11 cellular contexts compared by ENCODE assay signal in the genomic region with DNA sequence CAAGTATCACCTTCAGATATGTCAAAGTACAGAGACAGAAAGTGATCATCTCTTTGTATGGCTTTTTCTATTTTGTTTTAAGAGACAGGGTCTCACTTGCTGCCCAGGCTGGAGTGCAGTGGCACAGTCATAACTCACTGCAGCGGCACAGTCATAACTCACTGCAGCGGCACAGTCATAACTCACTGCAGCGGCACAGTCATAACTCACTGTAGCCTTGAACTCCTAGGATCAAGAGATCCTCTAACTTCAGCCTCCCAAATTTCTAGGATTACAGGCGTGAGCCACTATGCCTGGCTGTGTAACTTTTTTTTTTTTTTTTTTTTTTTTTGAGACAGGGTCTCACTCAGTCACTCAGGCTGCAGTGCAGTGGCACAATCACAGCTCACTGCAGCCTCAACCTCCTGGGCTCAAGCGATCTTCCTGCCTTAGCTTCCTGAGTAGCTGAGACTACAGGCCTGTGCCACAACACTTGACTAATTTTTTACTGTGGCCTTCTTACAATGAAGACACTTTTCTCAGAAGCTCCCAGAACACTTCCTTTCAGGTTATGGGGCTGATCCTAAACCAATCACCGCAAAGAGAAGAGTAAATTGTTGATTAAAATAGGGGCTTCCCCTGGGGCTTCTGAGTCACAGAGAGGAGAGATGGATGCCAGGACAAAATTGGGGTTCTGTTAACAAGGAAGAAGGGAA. TPM values are rescaled to one million over a fixed set of nuclear protein-coding genes. Genes with fewer than 3 reads are reported as not detected.
DNase-seq lines count a peak whose midpoint lies in the region; ATAC-seq, FAIRE-seq and TF ChIP-seq lines count a peak whose summit lies in the region.
"Had no signal": no experiment of that assay in that cellular context is flagged by ENCODE, and none has a peak within 500 bp of the region (broad histone marks: within the 10 kb centered on the region; RNA-seq: fewer than 3 reads in every experiment).

No MANE protein-coding gene starts in this region.

- H3K27ac Mint-ChIP-seq in CD8-positive, alpha-beta T cell = no peak overlapping the region

- H3K4me3 Mint-ChIP-seq in CD8-positive, alpha-beta T cell = no peak overlapping the region
- peak overlapping the region; percentile 3 for H3K4me3 Mint-ChIP-seq in activated T-cell treated with anti-CD3 and anti-CD28 coated beads, Interleukin-2, amount 50 U/mL, for 4 hours

- intact Hi-C loops in CD8-positive, alpha-beta T cell (cut with DNase I, micrococcal nuclease) = loop anchor here (1.0 to 10.0 kb wide), 4 partner anchors 251 to 1908 kb away; no protein-coding TSS in a partner anchor
- intact Hi-C loops in heart left ventricle (cut with DNase I) = loop anchor here (5.0 to 10.0 kb wide), 4 partner anchors 348 to 438 kb away; partner anchors contain the start of gene CCDC83 (in 6 of the 10)

- no peak overlapping the region for H3K4me3 ChIP-seq in CD8-positive, alpha-beta T cell (ENCODE audit: low read depth, low read length)
- H3K4me3 ChIP-seq in heart left ventricle = no peak overlapping the region

- no peaks in the 10 kb centered on the region for H3K36me3 Mint-ChIP-seq in CD8-positive, alpha-beta T cell
- no peaks in the 10 kb centered on the region for H3K36me3 Mint-ChIP-seq in activated T-cell treated with anti-CD3 and anti-CD28 coated beads, Interleukin-2, amount 50 U/mL, for 4 hours (ENCODE audit: insufficient read depth)

- H3K4me1 Mint-ChIP-seq in CD8-positive, alpha-beta T cell (ENCODE audit: low read depth) = peaks cover 7% of the 10 kb centered on the region
- H3K4me1 Mint-ChIP-seq in activated T-cell treated with anti-CD3 and anti-CD28 coated beads, Interleukin-2, amount 50 U/mL, for 4 hours (ENCODE audit: low read depth) = peaks cover 41% of the 10 kb centered on the region

- H3K27ac ChIP-seq in CD8-positive, alpha-beta T cell (ENCODE audit: low read depth, low read length) = no peak overlapping the region
- no peak overlapping the region for H3K27ac ChIP-seq in heart left ventricle
- H3K27ac ChIP-seq: C4-2B had no signal

- TF ChIP-seq POLR2A in heart left ventricle (IDR thresholded peaks at IDR 0.05) = no peak

- ATAC-seq in CD8-positive, alpha-beta T cell = peak; percentile 30
- ATAC-seq in GM19395 (IDR thresholded peaks at IDR 0.05; ENCODE audit: unreplicated experiment) (peak; percentile 86), HG03045 (IDR thresholded peaks at IDR 0.05; ENCODE audit: unreplicated experiment) (peak; percentile 74), heart left ventricle (no peak)
- peak; percentile 76 to 78 for ATAC-seq in activated T-cell treated with anti-CD3 and anti-CD28 coated beads, Interleukin-2, amount 50 U/mL, for 4 hours

- POLR2A ChIA-PET in CD8-positive, alpha-beta T cell (lab: Charles Lee) = no interaction called here

- no peaks in the 10 kb centered on the region for H3K27me3 Mint-ChIP-seq in CD8-positive, alpha-beta T cell (ENCODE audit: low read depth)
- H3K27me3 Mint-ChIP-seq in activated T-cell treated with anti-CD3 and anti-CD28 coated beads, Interleukin-2, amount 50 U/mL, for 4 hours (ENCODE audit: low read depth) = no peaks in the 10 kb centered on the region

- no peaks in the 10 kb centered on the region for H3K27me3 ChIP-seq in CD8-positive, alpha-beta T cell (ENCODE audit: insufficient read depth, low read length)
- no peaks in the 10 kb centered on the region for H3K27me3 ChIP-seq in heart left ventricle

- FAIRE-seq in frontal cortex (lab: Jason Lieb, UNC) = no peak
- FAIRE-seq: H1 had no signal

- WGBS in heart left ventricle, 4 donors = 92 to 94% (median 92%) methylated on average over 6 of the region's 6 CpGs

- CTCF ChIA-PET in CD8-positive, alpha-beta T cell (lab: Charles Lee) = interaction anchor here (1.6 to 1.7 kb wide), 2 partner anchors 251 to 438 kb away, joined by 5 read pairs; partner anchors contain the start of gene CCDC83

- DNase-seq in CD8-positive, alpha-beta T cell = no peak
- no peak for DNase-seq in activated T-cell treated with anti-CD3 and anti-CD28 coated beads, Interleukin-2, amount 50 U/mL, for 4 hours
- DNase-seq in heart left ventricle (no peak), frontal cortex (ENCODE audit: low spot score in 2 of 2) (no peak), kidney tubule cell (ENCODE audit: low spot score) (no peak), NCI-H146 (lab: John Stamatoyannopoulos, UW) (no peak)
- DNase-seq: NCI-H187 treated with DMSO at 0.1 percent for 48 hours had no signal

- no peaks in the 10 kb centered on the region for H3K4me1 ChIP-seq in CD8-positive, alpha-beta T cell (ENCODE audit: insufficient read depth, low read length)
- no peaks in the 10 kb centered on the region for H3K4me1 ChIP-seq in heart left ventricle

- TF ChIP-seq CTCF in CD8-positive, alpha-beta T cell (IDR thresholded peaks at IDR 0.05) = no peak
- no peak for TF ChIP-seq CTCF in heart left ventricle (IDR thresholded peaks at IDR 0.05)

- H3K36me3 ChIP-seq in CD8-positive, alpha-beta T cell (ENCODE audit: insufficient read depth, low read length) = no peaks in the 10 kb centered on the region
- H3K36me3 ChIP-seq in heart left ventricle = no peaks in the 10 kb centered on the region

- no peaks in the 10 kb centered on the region for H3K9me3 ChIP-seq in CD8-positive, alpha-beta T cell (ENCODE audit: low read length)
- H3K9me3 ChIP-seq in heart left ventricle = no peaks in the 10 kb centered on the region

- H3K9me3 Mint-ChIP-seq in CD8-positive, alpha-beta T cell = no peaks in the 10 kb centered on the region
- H3K9me3 Mint-ChIP-seq in activated T-cell treated with anti-CD3 and anti-CD28 coated beads, Interleukin-2, amount 50 U/mL, for 4 hours = no peaks in the 10 kb centered on the region

RNA-seq across cellular contexts. Expression of gene HIKESHI, which starts 9.0 kb away (rescaled TPM):
- total RNA-seq in CD8-positive, alpha-beta T cell = 1 to 10 TPM; 4.9 to 6.9 TPM
- 10 to 100 TPM; 38.5 to 43.4 (median 39.7) TPM for total RNA-seq in activated T-cell treated with anti-CD3 and anti-CD28 coated beads, Interleukin-2, amount 50 U/mL, for 4 hours
- 10 to 100 TPM; 30.9 to 56.4 (median 46.6) TPM for total RNA-seq in heart left ventricle
- 10 to 100 TPM; 48.1 to 79.1 TPM for polyA plus RNA-seq in heart left ventricle
- 67.7 TPM for total RNA-seq in frontal cortex

RNA-seq across cellular contexts. Expression of gene EED, which starts 48.5 kb away (rescaled TPM):
- total RNA-seq in CD8-positive, alpha-beta T cell = 10 to 100 TPM; 23.5 to 24.7 TPM
- 100 to 1,000 TPM; 171 to 197 (median 175) TPM for total RNA-seq in activated T-cell treated with anti-CD3 and anti-CD28 coated beads, Interleukin-2, amount 50 U/mL, for 4 hours
- 10 to 100 TPM in 6 of 9 donors, 1 to 10 TPM in 3; 4.9 to 13.3 (median 11.4) TPM for total RNA-seq in heart left ventricle
- 10 to 100 TPM in 1 of 2 donors, 1 to 10 TPM in 1; 9.5 to 13.5 TPM for polyA plus RNA-seq in heart left ventricle
- total RNA-seq in frontal cortex = 24.9 TPM

Comparison
In these comparisons a context has a peak if more than half of its experiments do, and no peak if none do; other contexts are left out.
1. ATAC-seq: peak in CD8-positive, alpha-beta T cell (single experiment), GM19395 (single experiment), HG03045 (single experiment) and activated T-cell treated with anti-CD3 and anti-CD28 coated beads, Interleukin-2, amount 50 U/mL, for 4 hours (2 of 2); none in heart left ventricle (0 of 4).